Comparison of ENCODE assay signal across 20 cellular contexts in the genomic region with DNA sequence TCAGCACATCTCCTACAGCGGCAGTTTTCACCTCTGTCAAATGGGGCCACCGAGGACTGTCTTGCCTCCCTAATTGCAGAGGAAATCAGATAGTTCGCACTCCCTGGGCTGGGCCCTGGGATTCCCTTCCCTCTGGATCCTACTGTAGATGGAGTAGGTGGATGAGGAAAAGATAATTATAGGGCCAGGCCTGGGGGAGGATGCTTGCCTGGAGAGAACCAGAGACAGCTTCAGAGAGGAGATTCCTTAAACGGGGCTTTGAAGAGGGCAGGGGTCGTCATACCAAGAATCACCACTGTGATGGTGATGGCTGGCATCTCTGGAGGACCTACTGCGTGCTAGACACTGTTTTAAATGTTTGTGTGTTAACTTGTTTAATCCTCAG. TPM values are rescaled to one million over a fixed set of nuclear protein-coding genes. Genes with fewer than 3 reads are reported as not detected.
DNase-seq lines count a peak whose midpoint lies in the region; ATAC-seq, FAIRE-seq and TF ChIP-seq lines count a peak whose summit lies in the region.
"Had no signal": no experiment of that assay in that cellular context is flagged by ENCODE, and none has a peak within 500 bp of the region (broad histone marks: within the 10 kb centered on the region; RNA-seq: fewer than 3 reads in every experiment).

No MANE protein-coding gene starts in this region.

- no peak overlapping the region for H3K9ac ChIP-seq in astrocyte (ENCODE audit: low read length)
- H3K9ac ChIP-seq: GM23248 had no signal

- FAIRE-seq in astrocyte (lab: Jason Lieb, UNC): no peak
- FAIRE-seq: A204.1, RCC 7860 had no signal

- H3K9me3 ChIP-seq in astrocyte (ENCODE audit: insufficient read depth, low read depth, low read length) (no peaks in the 10 kb centered on the region), tibial artery (no peaks in the 10 kb centered on the region)
- H3K9me3 ChIP-seq: SJSA1 had no signal

- H2AFZ ChIP-seq in GM23338: peak overlapping the region; percentile 1; the same call in 1 of the 2 replicates
- H2AFZ ChIP-seq in astrocyte (ENCODE audit: low read depth, low read length): no peak overlapping the region
- H2AFZ ChIP-seq: GM23248 had no signal

- H3K4me1 Mint-ChIP-seq in GM23338 (peaks cover 20% of the 10 kb centered on the region), astrocyte (ENCODE audit: low read depth, unreplicated experiment) (peaks cover 10% of the 10 kb centered on the region), nephron progenitor cell (peaks cover 37% of the 10 kb centered on the region)

- TF ChIP-seq CTCF in GM23338 (conservative IDR thresholded peaks at IDR 0.05; ENCODE audit: low read depth in 2 of 2) (no peak; a peak in 1 of 4 replicates), astrocyte (IDR thresholded peaks at IDR 0.05; ENCODE audit: insufficient read depth, low read depth, low read length) (no peak), nephron progenitor cell (IDR thresholded peaks at IDR 0.05) (no peak), tibial artery (IDR thresholded peaks at IDR 0.05) (no peak)

- H3K79me2 ChIP-seq in GM23338 (replicated peaks; ENCODE audit: insufficient read depth) (no peaks in the 10 kb centered on the region), astrocyte (ENCODE audit: insufficient read depth, low read length) (no peaks in the 10 kb centered on the region)

- no peaks in the 10 kb centered on the region for H3K27me3 ChIP-seq in GM23338 (ENCODE audit: insufficient read depth)
- peaks cover 2% of the 10 kb centered on the region for H3K27me3 ChIP-seq in astrocyte (ENCODE audit: insufficient read depth, low read length)
- peaks cover 0 to 4% of the 10 kb centered on the region in 2 donors for H3K27me3 ChIP-seq in tibial artery
- H3K27me3 ChIP-seq: SJSA1 had no signal

- H3K4me2 ChIP-seq in GM23338 (no peak overlapping the region), astrocyte (ENCODE audit: low read length) (no peak overlapping the region)

- peaks cover 8% of the 10 kb centered on the region; the same call in 1 of the 2 replicates for H3K4me1 ChIP-seq in GM23338 (ENCODE audit: insufficient read depth)
- H3K4me1 ChIP-seq in astrocyte (ENCODE audit: insufficient read depth, low read length): no peaks in the 10 kb centered on the region
- no peaks in the 10 kb centered on the region for H3K4me1 ChIP-seq in tibial artery

- no peaks in the 10 kb centered on the region for H3K9me2 ChIP-seq in GM23338 (ENCODE audit: insufficient read depth)

- H3K27me3 Mint-ChIP-seq in GM23338 (ENCODE audit: insufficient read depth, low read depth, poor library complexity) (peaks cover 13% of the 10 kb centered on the region), astrocyte (ENCODE audit: low read depth, unreplicated experiment) (peaks cover 31% of the 10 kb centered on the region), nephron progenitor cell (ENCODE audit: low read depth, poor library complexity) (peaks cover 6% of the 10 kb centered on the region)

- H4K20me1 ChIP-seq in GM23338 (replicated peaks; ENCODE audit: insufficient read depth) (no peaks in the 10 kb centered on the region), astrocyte (ENCODE audit: insufficient read depth, low read length) (no peaks in the 10 kb centered on the region)

- ATAC-seq in GM23338: no peak

- intact Hi-C loops in tibial artery (cut with DNase I; ENCODE audit: low total_unique reads): no loop called here

- H3K4me3 ChIP-seq in GM23338 (no peak overlapping the region), astrocyte (ENCODE audit: insufficient read depth, low read depth, low read length) (no peak overlapping the region), tibial artery (no peak overlapping the region)
- H3K4me3 ChIP-seq: GM12878, GM23248, SJSA1 had no signal

- no peaks in the 10 kb centered on the region for H3K36me3 ChIP-seq in GM23338 (ENCODE audit: insufficient read depth)
- no peaks in the 10 kb centered on the region for H3K36me3 ChIP-seq in astrocyte (ENCODE audit: insufficient read depth, low read length)
- H3K36me3 ChIP-seq in tibial artery: no peaks in the 10 kb centered on the region
- H3K36me3 ChIP-seq: SJSA1 had no signal

- no peak for DNase-seq in GM23338 (ENCODE audit: low spot score)
- DNase-seq in NCI-H2227 (lab: John Stamatoyannopoulos, UW; ENCODE audit: unreplicated experiment): peak; percentile 48
- no peak for DNase-seq in astrocyte (ENCODE audit: low read depth)
- no peak for DNase-seq in nephron progenitor cell
- no peak for DNase-seq in tibial artery
- no peak for DNase-seq in activated CD4-positive, alpha-beta T cell treated with anti-CD3 and anti-CD28 coated beads for 48 hours
- DNase-seq in T1000 (lab: John Stamatoyannopoulos, UW): no peak
- DNase-seq in activated T-cell treated with anti-CD3 and anti-CD28 coated beads, Interleukin-2, amount 50 U/mL, for 1 hour: no peak
- DNase-seq: HCEC 1CT; NCI-H1436 treated with DMSO at 0.1 percent for 48 hours; NCI-H1930; NCI-H510A treated with DMSO at 0.1 percent for 48 hours; NCI-H774; NK-92 treated with Interleukin-12 subunit alpha and Interleukin-12 subunit beta, amount 100 ng/mL, for 24 hours had no signal

- H3K9me3 Mint-ChIP-seq in GM23338: no peaks in the 10 kb centered on the region
- no peaks in the 10 kb centered on the region for H3K9me3 Mint-ChIP-seq in astrocyte (ENCODE audit: unreplicated experiment)
- H3K9me3 Mint-ChIP-seq in nephron progenitor cell: no peaks in the 10 kb centered on the region

- no peaks in the 10 kb centered on the region for H3K36me3 Mint-ChIP-seq in GM23338 (ENCODE audit: low read depth)
- no peaks in the 10 kb centered on the region for H3K36me3 Mint-ChIP-seq in astrocyte (ENCODE audit: low read depth, unreplicated experiment)
- H3K36me3 Mint-ChIP-seq in nephron progenitor cell (ENCODE audit: low read depth): no peaks in the 10 kb centered on the region
- H3K36me3 Mint-ChIP-seq: CD14-positive monocyte had no signal

- H3K27ac Mint-ChIP-seq in GM23338 (no peak overlapping the region), astrocyte (ENCODE audit: unreplicated experiment) (peak overlapping the region; percentile 34), nephron progenitor cell (peak overlapping the region; percentile 39)

- H3F3A ChIP-seq in GM23338 (replicated peaks; ENCODE audit: low read depth): no peaks in the 10 kb centered on the region

- H3K4me3 Mint-ChIP-seq in GM23338 (no peak overlapping the region), astrocyte (ENCODE audit: unreplicated experiment) (no peak overlapping the region), nephron progenitor cell (no peak overlapping the region)
- H3K4me3 Mint-ChIP-seq: CD14-positive monocyte had no signal

- no peak overlapping the region for H3K27ac ChIP-seq in GM23338 (ENCODE audit: low read depth)
- no peak overlapping the region for H3K27ac ChIP-seq in astrocyte (ENCODE audit: low read depth, low read length)
- no peak overlapping the region for H3K27ac ChIP-seq in tibial artery
- H3K27ac ChIP-seq: GM23248, SJSA1 had no signal

TF ChIP-seq in GM23338, 12 proteins besides CTCF, POLR2A, EP300 and RAD21 (continues in another document):
- TF ChIP-seq ZNF114 (CRISPR knock-in tag; IDR thresholded peaks at IDR 0.05): no peak
- no peak for TF ChIP-seq EZH2phosphoT487 (IDR thresholded peaks at IDR 0.05; ENCODE audit: unreplicated experiment)
- TF ChIP-seq STAT1 (IDR thresholded peaks at IDR 0.05; ENCODE audit: unreplicated experiment): no peak
- no peak for TF ChIP-seq EZH2 (IDR thresholded peaks at IDR 0.05; ENCODE audit: low read depth, unreplicated experiment)
- TF ChIP-seq, protein P1, sequence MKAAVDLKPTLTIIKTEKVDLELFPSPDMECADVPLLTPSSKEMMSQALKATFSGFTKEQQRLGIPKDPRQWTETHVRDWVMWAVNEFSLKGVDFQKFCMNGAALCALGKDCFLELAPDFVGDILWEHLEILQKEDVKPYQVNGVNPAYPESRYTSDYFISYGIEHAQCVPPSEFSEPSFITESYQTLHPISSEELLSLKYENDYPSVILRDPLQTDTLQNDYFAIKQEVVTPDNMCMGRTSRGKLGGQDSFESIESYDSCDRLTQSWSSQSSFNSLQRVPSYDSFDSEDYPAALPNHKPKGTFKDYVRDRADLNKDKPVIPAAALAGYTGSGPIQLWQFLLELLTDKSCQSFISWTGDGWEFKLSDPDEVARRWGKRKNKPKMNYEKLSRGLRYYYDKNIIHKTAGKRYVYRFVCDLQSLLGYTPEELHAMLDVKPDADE (IDR thresholded peaks at IDR 0.05): no peak
- TF ChIP-seq CREB1 (CRISPR knock-in tag; IDR thresholded peaks at IDR 0.05; ENCODE audit: low read depth): no peak
- no peak for TF ChIP-seq JUNB (IDR thresholded peaks at IDR 0.05; ENCODE audit: unreplicated experiment)
- TF ChIP-seq NANOG (IDR thresholded peaks at IDR 0.05; ENCODE audit: borderline replicate concordance): no peak
- TF ChIP-seq ZNF331 (CRISPR knock-in tag; IDR thresholded peaks at IDR 0.05; ENCODE audit: low read depth): no peak
- TF ChIP-seq, protein P2, sequence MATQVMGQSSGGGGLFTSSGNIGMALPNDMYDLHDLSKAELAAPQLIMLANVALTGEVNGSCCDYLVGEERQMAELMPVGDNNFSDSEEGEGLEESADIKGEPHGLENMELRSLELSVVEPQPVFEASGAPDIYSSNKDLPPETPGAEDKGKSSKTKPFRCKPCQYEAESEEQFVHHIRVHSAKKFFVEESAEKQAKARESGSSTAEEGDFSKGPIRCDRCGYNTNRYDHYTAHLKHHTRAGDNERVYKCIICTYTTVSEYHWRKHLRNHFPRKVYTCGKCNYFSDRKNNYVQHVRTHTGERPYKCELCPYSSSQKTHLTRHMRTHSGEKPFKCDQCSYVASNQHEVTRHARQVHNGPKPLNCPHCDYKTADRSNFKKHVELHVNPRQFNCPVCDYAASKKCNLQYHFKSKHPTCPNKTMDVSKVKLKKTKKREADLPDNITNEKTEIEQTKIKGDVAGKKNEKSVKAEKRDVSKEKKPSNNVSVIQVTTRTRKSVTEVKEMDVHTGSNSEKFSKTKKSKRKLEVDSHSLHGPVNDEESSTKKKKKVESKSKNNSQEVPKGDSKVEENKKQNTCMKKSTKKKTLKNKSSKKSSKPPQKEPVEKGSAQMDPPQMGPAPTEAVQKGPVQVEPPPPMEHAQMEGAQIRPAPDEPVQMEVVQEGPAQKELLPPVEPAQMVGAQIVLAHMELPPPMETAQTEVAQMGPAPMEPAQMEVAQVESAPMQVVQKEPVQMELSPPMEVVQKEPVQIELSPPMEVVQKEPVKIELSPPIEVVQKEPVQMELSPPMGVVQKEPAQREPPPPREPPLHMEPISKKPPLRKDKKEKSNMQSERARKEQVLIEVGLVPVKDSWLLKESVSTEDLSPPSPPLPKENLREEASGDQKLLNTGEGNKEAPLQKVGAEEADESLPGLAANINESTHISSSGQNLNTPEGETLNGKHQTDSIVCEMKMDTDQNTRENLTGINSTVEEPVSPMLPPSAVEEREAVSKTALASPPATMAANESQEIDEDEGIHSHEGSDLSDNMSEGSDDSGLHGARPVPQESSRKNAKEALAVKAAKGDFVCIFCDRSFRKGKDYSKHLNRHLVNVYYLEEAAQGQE (IDR thresholded peaks at IDR 0.05; ENCODE audit: unreplicated experiment): no peak

RNA-seq across cellular contexts. Expression of a gene that starts 50.8 kb away (rescaled TPM):
- 142 and 150 TPM in 2 replicates for total RNA-seq in GM23338 (2014; rRNA removed; shearing (Covaris generic))
- polyA plus RNA-seq in GM23338 (2016; fragmentation: Nextera tagmentation; extraction: Ambion mirVana): 27.5 and 31.6 TPM in 2 replicates
- 18.6 and 24.2 TPM in 2 replicates for total RNA-seq in astrocyte
